Comparison of ENCODE assay signal across 28 cellular contexts in the genomic region with DNA sequence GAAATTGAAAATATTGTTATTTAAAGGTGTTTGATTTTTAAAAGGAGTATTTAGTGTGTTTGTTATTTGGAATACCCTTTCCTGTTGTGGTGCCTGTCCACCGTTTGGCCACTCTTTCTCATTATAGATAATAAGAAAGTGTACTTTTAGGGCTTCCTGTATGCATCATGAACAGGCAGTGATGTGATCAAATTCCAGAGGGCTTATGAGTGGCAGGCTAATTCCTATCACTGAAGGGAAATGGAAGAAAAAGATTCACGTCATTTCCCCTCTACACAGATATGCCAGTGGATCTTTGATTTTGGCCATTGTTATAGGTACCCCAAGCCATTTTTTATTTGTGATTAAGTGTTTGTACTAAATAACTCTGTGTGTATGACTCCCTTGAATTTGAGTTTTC.
"Had no signal": no experiment of that assay in that cellular context is flagged by ENCODE, and none has a peak within 500 bp of the region (broad histone marks: within the 10 kb centered on the region; RNA-seq: fewer than 3 reads in every experiment).

No MANE protein-coding gene starts in this region.

- H3K4me1 Mint-ChIP-seq: activated B cell treated with CpG ODN at 0.5 μM for 24 hours; activated CD4-positive, alpha-beta T cell treated with anti-CD3 and anti-CD28 coated beads, Interleukin-2, amount 10 ng/mL, durations not matched to agents 24 days and 14 days; activated CD8-positive, alpha-beta memory T cell treated with anti-CD3 and anti-CD28 coated beads, Interleukin-2, amount 10 ng/mL, durations not matched to agents 7 days and 5 days; activated naive CD4-positive, alpha-beta T cell treated with anti-CD3 and anti-CD28 coated beads, Interleukin-2, amount 50 U/mL, for 24 hours had no signal

- H3K27ac ChIP-seq: ascending aorta, body of pancreas had no signal

- H3K9me3 Mint-ChIP-seq: activated B cell treated with CpG ODN at 0.5 μM for 24 hours; activated CD4-positive, alpha-beta T cell treated with anti-CD3 and anti-CD28 coated beads, Interleukin-2, amount 10 ng/mL, durations not matched to agents 24 days and 14 days; activated naive CD4-positive, alpha-beta T cell treated with anti-CD3 and anti-CD28 coated beads, Interleukin-2, amount 50 U/mL, for 24 hours; activated T-cell treated with anti-CD3 and anti-CD28 coated beads, Interleukin-2, amount 50 U/mL, for 24 hours; activated T-helper 1 cell treated with anti-CD3 and anti-CD28 coated beads, Interleukin-12 subunit alpha, Interleukin-12 subunit beta, Interleukin-2, Interleukin-4 antibody, amounts not matched to agents 30 ng/mL and 10 ng/mL and 1 ng/mL, durations not matched to agents 14 hours and 24 hours and 36 hours had no signal

- H3K4me1 ChIP-seq: ascending aorta, body of pancreas had no signal

- H3K9me3 ChIP-seq: ascending aorta, body of pancreas had no signal

- H3K27ac Mint-ChIP-seq: activated B cell treated with CpG ODN at 0.5 μM for 24 hours; activated CD4-positive, alpha-beta T cell treated with anti-CD3 and anti-CD28 coated beads, Interleukin-2, amount 10 ng/mL, durations not matched to agents 24 days and 14 days; activated CD8-positive, alpha-beta memory T cell treated with anti-CD3 and anti-CD28 coated beads, Interleukin-2, amount 10 ng/mL, durations not matched to agents 7 days and 5 days; activated naive CD4-positive, alpha-beta T cell treated with anti-CD3 and anti-CD28 coated beads, Interleukin-2, amount 50 U/mL, for 24 hours; activated T-cell treated with anti-CD3 and anti-CD28 coated beads, Interleukin-2, amount 50 U/mL, for 24 hours; activated T-helper 1 cell treated with anti-CD3 and anti-CD28 coated beads, Interleukin-12 subunit alpha, Interleukin-12 subunit beta, Interleukin-2, Interleukin-4 antibody, amounts not matched to agents 30 ng/mL and 10 ng/mL and 1 ng/mL, durations not matched to agents 14 hours and 24 hours and 36 hours had no signal

- DNase-seq: activated B cell treated with CpG ODN at 0.5 μM for 24 hours; activated CD4-positive, alpha-beta T cell treated with anti-CD3 and anti-CD28 coated beads for 1 hour; activated CD4-positive, alpha-beta T cell treated with anti-CD3 and anti-CD28 coated beads, Interleukin-2, amount 10 ng/mL, durations not matched to agents 24 days and 14 days; activated CD4-positive, alpha-beta T cell treated with anti-CD3 and anti-CD28 coated beads, Interleukin-2, amount 50 U/mL, for 48 hours; activated CD8-positive, alpha-beta memory T cell treated with anti-CD3 and anti-CD28 coated beads, Interleukin-2, amount 10 ng/mL, durations not matched to agents 7 days and 5 days; activated effector memory CD4-positive, alpha-beta T cell treated with Interleukin-2 at 50 U/mL for 16 hours; activated naive CD4-positive, alpha-beta T cell; activated T-cell treated with anti-CD3 and anti-CD28 coated beads, Interleukin-2, amount 50 U/mL, for 24 hours; amniotic stem cell; body of pancreas; Kasumi-1; KBM-7; NCI-H1105 treated with DMSO at 0.1 percent for 48 hours; NCI-H1436 treated with DMSO at 0.1 percent for 48 hours; NCI-H187 treated with DMSO at 0.1 percent for 48 hours; NCI-H2081 treated with DMSO at 0.1 percent for 48 hours; NCI-H2227 treated with DMSO at 0.1 percent for 48 hours; NCI-H446 treated with DMSO at 0.1 percent for 48 hours; NCI-H524 treated with DMSO at 0.1 percent for 48 hours; NCI-H774; SIG-M5; T-helper 2 cell; T1000 had no signal

- FAIRE-seq: TTC549 had no signal

- H3K4me3 ChIP-seq: ascending aorta, body of pancreas, cardiac muscle cell had no signal

- H3K4me3 Mint-ChIP-seq: activated B cell treated with CpG ODN at 0.5 μM for 24 hours; activated CD4-positive, alpha-beta T cell treated with anti-CD3 and anti-CD28 coated beads, Interleukin-2, amount 10 ng/mL, durations not matched to agents 24 days and 14 days; activated CD8-positive, alpha-beta memory T cell treated with anti-CD3 and anti-CD28 coated beads, Interleukin-2, amount 10 ng/mL, durations not matched to agents 7 days and 5 days; activated naive CD4-positive, alpha-beta T cell treated with anti-CD3 and anti-CD28 coated beads, Interleukin-2, amount 50 U/mL, for 24 hours; activated T-cell treated with anti-CD3 and anti-CD28 coated beads, Interleukin-2, amount 50 U/mL, for 24 hours; activated T-helper 1 cell treated with anti-CD3 and anti-CD28 coated beads, Interleukin-12 subunit alpha, Interleukin-12 subunit beta, Interleukin-2, Interleukin-4 antibody, amounts not matched to agents 30 ng/mL and 10 ng/mL and 1 ng/mL, durations not matched to agents 14 hours and 24 hours and 36 hours had no signal

- H3K27me3 Mint-ChIP-seq: activated B cell treated with CpG ODN at 0.5 μM for 24 hours; activated CD4-positive, alpha-beta T cell treated with anti-CD3 and anti-CD28 coated beads, Interleukin-2, amount 10 ng/mL, durations not matched to agents 24 days and 14 days; activated CD8-positive, alpha-beta memory T cell treated with anti-CD3 and anti-CD28 coated beads, Interleukin-2, amount 10 ng/mL, durations not matched to agents 7 days and 5 days; activated naive CD4-positive, alpha-beta T cell treated with anti-CD3 and anti-CD28 coated beads, Interleukin-2, amount 50 U/mL, for 24 hours; activated T-cell treated with anti-CD3 and anti-CD28 coated beads, Interleukin-2, amount 50 U/mL, for 24 hours had no signal

- H3K27me3 ChIP-seq: ascending aorta, body of pancreas, cardiac muscle cell had no signal

- ATAC-seq: activated CD8-positive, alpha-beta memory T cell treated with anti-CD3 and anti-CD28 coated beads, Interleukin-2, amount 10 ng/mL, durations not matched to agents 7 days and 5 days; body of pancreas had no signal
